In the genomic region with DNA sequence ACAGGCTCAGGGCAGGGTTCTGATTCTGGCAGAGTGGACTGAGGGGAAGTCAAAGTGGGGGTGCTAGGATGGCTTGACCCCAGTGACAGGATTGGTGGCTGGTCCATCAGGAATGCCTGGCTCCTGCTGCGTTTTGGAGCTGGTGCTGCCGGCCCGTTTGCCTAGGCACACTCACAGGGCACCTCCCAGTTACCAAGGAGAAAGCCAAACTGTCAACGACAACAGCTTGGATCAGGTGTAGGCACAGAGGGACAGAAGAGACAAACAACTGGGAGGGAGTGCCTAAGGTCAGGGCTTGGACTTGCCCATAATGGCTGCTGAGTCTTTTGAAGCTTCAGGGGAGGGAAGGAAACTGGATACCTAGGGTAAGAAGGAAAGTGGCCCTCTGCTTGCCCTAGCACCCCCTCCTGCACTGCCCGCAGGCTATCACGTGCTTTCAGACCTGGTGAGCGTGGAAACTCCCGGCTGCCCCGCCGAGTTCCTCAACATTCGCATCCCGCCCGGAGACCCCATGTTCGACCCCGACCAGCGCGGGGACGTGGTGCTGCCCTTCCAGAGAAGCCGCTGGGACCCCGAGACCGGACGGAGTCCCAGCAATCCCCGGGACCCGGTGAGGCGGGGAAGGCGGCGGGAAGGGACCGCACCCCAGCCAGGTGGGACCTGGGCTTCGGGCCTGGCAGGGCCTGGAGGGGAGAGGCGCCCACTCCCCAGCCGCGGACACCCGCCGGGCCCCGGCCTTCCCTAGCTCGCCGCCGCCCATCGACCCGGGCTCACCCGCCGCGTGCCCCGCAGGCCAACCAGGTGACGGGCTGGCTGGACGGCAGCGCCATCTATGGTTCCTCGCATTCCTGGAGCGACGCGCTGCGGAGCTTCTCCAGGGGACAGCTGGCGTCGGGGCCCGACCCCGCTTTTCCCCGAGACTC, we compare ENCODE assay signal across 10 cellular contexts. TPM values are rescaled to one million over a fixed set of nuclear protein-coding genes. Genes with fewer than 3 reads are reported as not detected.
DNase-seq lines count a peak whose midpoint lies in the region; ATAC-seq, FAIRE-seq and TF ChIP-seq lines count a peak whose summit lies in the region.
"Had no signal": no experiment of that assay in that cellular context is flagged by ENCODE, and none has a peak within 500 bp of the region (broad histone marks: within the 10 kb centered on the region; RNA-seq: fewer than 3 reads in every experiment).

No MANE protein-coding gene starts in this region.

- no peak overlapping the region for H3K4me3 ChIP-seq in HFF-Myc (replicated peaks; ENCODE audit: low read depth, low read length)
- peak overlapping the region; percentile 7; the same call in 1 of the 2 replicates for H3K4me3 ChIP-seq in iPS DF 6.9 (ENCODE audit: low read length)
- peak overlapping the region in 1 of 2 donors; percentile 14 for H3K4me3 ChIP-seq in small intestine (ENCODE audit: low read depth in 1 of 2, low read length in 2 of 2)
- H3K4me3 ChIP-seq in tibial artery: no peak overlapping the region

- peaks cover 49% of the 10 kb centered on the region for H3K27me3 Mint-ChIP-seq in activated CD8-positive, alpha-beta T cell treated with anti-CD3 and anti-CD28 coated beads, Interleukin-2, amount 10 ng/mL, durations not matched to agents 7 days and 5 days (ENCODE audit: low read depth)

- peak overlapping the region; percentile 13 for H3K4me3 Mint-ChIP-seq in activated CD8-positive, alpha-beta T cell treated with anti-CD3 and anti-CD28 coated beads, Interleukin-2, amount 10 ng/mL, durations not matched to agents 7 days and 5 days

- POLR2A ChIA-PET in activated CD8-positive, alpha-beta T cell treated with anti-CD3 and anti-CD28 coated beads, Interleukin-2, amount 10 ng/mL, durations not matched to agents 7 days and 5 days (lab: Charles Lee): no interaction called here

- no peaks in the 10 kb centered on the region for H3K9me3 ChIP-seq in iPS DF 6.9 (ENCODE audit: control insufficient read depth, insufficient read depth, low read length)
- H3K9me3 ChIP-seq in small intestine (ENCODE audit: control insufficient read depth, low read depth): no peaks in the 10 kb centered on the region
- no peaks in the 10 kb centered on the region for H3K9me3 ChIP-seq in tibial artery

- H3K4me1 Mint-ChIP-seq in activated CD8-positive, alpha-beta T cell treated with anti-CD3 and anti-CD28 coated beads, Interleukin-2, amount 10 ng/mL, durations not matched to agents 7 days and 5 days (ENCODE audit: low read depth): peaks cover 7% of the 10 kb centered on the region

- FAIRE-seq in small intestine (lab: Jason Lieb, UNC): no peak

- H3K27ac ChIP-seq in iPS DF 6.9 (ENCODE audit: low read length) (no peak overlapping the region), small intestine (ENCODE audit: low read depth in 1 of 2, low read length in 1 of 2) (no peak overlapping the region), tibial artery (no peak overlapping the region)

- no peaks in the 10 kb centered on the region for H3K36me3 ChIP-seq in iPS DF 6.9 (ENCODE audit: control insufficient read depth, insufficient read depth, low read length)
- H3K36me3 ChIP-seq in small intestine (ENCODE audit: control insufficient read depth in 2 of 2, insufficient read depth in 2 of 2, low read length in 2 of 2): no peaks in the 10 kb centered on the region
- H3K36me3 ChIP-seq in tibial artery: no peaks in the 10 kb centered on the region

- DNase-seq in HFF-Myc (ENCODE audit: extremely low read depth, low read depth) (no peak), iPS DF 6.9 (ENCODE audit: low read depth, low spot score) (no peak), small intestine (peak; percentile 35), OCI-M2 (lab: John Stamatoyannopoulos, UW; ENCODE audit: unreplicated experiment) (no peak), tibial artery (no peak)
- no peak for DNase-seq in activated CD8-positive, alpha-beta T cell treated with anti-CD3 and anti-CD28 coated beads, Interleukin-2, amount 10 ng/mL, durations not matched to agents 7 days and 5 days
- DNase-seq: central memory CD4-positive, alpha-beta T cell; NCI-H1694 treated with DMSO at 0.1 percent for 48 hours had no signal

- peak; percentile 37 for ATAC-seq in activated CD8-positive, alpha-beta T cell treated with anti-CD3 and anti-CD28 coated beads, Interleukin-2, amount 10 ng/mL, durations not matched to agents 7 days and 5 days
- ATAC-seq in GM19328 (IDR thresholded peaks at IDR 0.05; ENCODE audit: unreplicated experiment): no peak

- peak; percentile 5 for TF ChIP-seq CTCF in HFF-Myc (IDR thresholded peaks at IDR 0.05; ENCODE audit: low read depth, low read length, missing control alignments)
- TF ChIP-seq CTCF in tibial artery (IDR thresholded peaks at IDR 0.05): no peak

- H3K4me1 ChIP-seq in iPS DF 6.9 (ENCODE audit: control insufficient read depth, insufficient read depth, low read length): no peaks in the 10 kb centered on the region
- H3K4me1 ChIP-seq in small intestine (ENCODE audit: control insufficient read depth in 2 of 2, insufficient read depth in 1 of 2, low read depth in 1 of 2, low read length in 1 of 2): peaks cover 0 to 2% of the 10 kb centered on the region in 2 donors
- H3K4me1 ChIP-seq in tibial artery: peaks cover 0 to 9% (median 5%) of the 10 kb centered on the region in 4 donors

- no CpG with 5 or more reads among the region's 57 CpGs for WGBS in iPS DF 6.9 (ENCODE audit: insufficient coverage, insufficient read length)
- WGBS in small intestine, 3 donors: 5 to 8% (median 7%) methylated on average over 39 to 57 of the region's 57 CpGs

- CTCF ChIA-PET in activated CD8-positive, alpha-beta T cell treated with anti-CD3 and anti-CD28 coated beads, Interleukin-2, amount 10 ng/mL, durations not matched to agents 7 days and 5 days (lab: Charles Lee): interaction anchor here (1.1 to 1.7 kb wide), 2 partner anchors 8 to 33 kb away, joined by 3 to 4 read pairs; no protein-coding TSS in a partner anchor

- no peaks in the 10 kb centered on the region for H3K36me3 Mint-ChIP-seq in activated CD8-positive, alpha-beta T cell treated with anti-CD3 and anti-CD28 coated beads, Interleukin-2, amount 10 ng/mL, durations not matched to agents 7 days and 5 days (ENCODE audit: low read depth)

- peaks cover 60% of the 10 kb centered on the region for H3K27me3 ChIP-seq in iPS DF 6.9 (ENCODE audit: control insufficient read depth, insufficient read depth, low read length)
- H3K27me3 ChIP-seq in small intestine (ENCODE audit: control insufficient read depth in 2 of 2, insufficient read depth in 2 of 2, low read length in 2 of 2): peaks cover 0 to 18% of the 10 kb centered on the region in 2 donors
- peaks cover 0 to 76% of the 10 kb centered on the region in 2 donors for H3K27me3 ChIP-seq in tibial artery

- no peaks in the 10 kb centered on the region for H3K9me3 Mint-ChIP-seq in activated CD8-positive, alpha-beta T cell treated with anti-CD3 and anti-CD28 coated beads, Interleukin-2, amount 10 ng/mL, durations not matched to agents 7 days and 5 days (ENCODE audit: insufficient read depth)

- no peak overlapping the region for H3K27ac Mint-ChIP-seq in activated CD8-positive, alpha-beta T cell treated with anti-CD3 and anti-CD28 coated beads, Interleukin-2, amount 10 ng/mL, durations not matched to agents 7 days and 5 days

- intact Hi-C loops in tibial artery (cut with DNase I; ENCODE audit: low total_unique reads): no loop called here

RNA-seq across cellular contexts. Expression of a gene that starts 5.1 kb away (rescaled TPM):
- total RNA-seq in activated CD8-positive, alpha-beta T cell treated with anti-CD3 and anti-CD28 coated beads, Interleukin-2, amount 10 ng/mL, durations not matched to agents 7 days and 5 days: not detected
- under 1 TPM in 2 of 3 donors, not detected in 1; 0.33 to 0.67 TPM for polyA plus RNA-seq in small intestine
- total RNA-seq: lung microvascular endothelial cell had no signal

RNA-seq across cellular contexts. Expression of a gene that starts 5.3 kb away (rescaled TPM):
- not detected for total RNA-seq in activated CD8-positive, alpha-beta T cell treated with anti-CD3 and anti-CD28 coated beads, Interleukin-2, amount 10 ng/mL, durations not matched to agents 7 days and 5 days
- under 1 TPM; 0.27 to 0.89 (median 0.48) TPM for polyA plus RNA-seq in small intestine
- total RNA-seq: lung microvascular endothelial cell had no signal

RNA-seq across cellular contexts. Expression of a gene that starts 20.8 kb away (rescaled TPM):
- not detected for total RNA-seq in activated CD8-positive, alpha-beta T cell treated with anti-CD3 and anti-CD28 coated beads, Interleukin-2, amount 10 ng/mL, durations not matched to agents 7 days and 5 days
- 1 to 10 TPM in 1 of 3 donors, not detected in 2; 7.5 TPM for polyA plus RNA-seq in small intestine
- total RNA-seq: lung microvascular endothelial cell had no signal

RNA-seq across cellular contexts. Expression of a gene that starts 21.0 kb away (rescaled TPM):
- not detected for total RNA-seq in activated CD8-positive, alpha-beta T cell treated with anti-CD3 and anti-CD28 coated beads, Interleukin-2, amount 10 ng/mL, durations not matched to agents 7 days and 5 days
- polyA plus RNA-seq in small intestine: 1 to 10 TPM in 1 of 3 donors, not detected in 2; 8.7 TPM
- total RNA-seq: lung microvascular endothelial cell had no signal

RNA-seq across cellular contexts. Expression of a gene that starts 52.8 kb away (rescaled TPM):
- 1 to 10 TPM in 1 of 2 experiments, under 1 TPM in 1; 0.57 to 1.3 TPM for total RNA-seq in activated CD8-positive, alpha-beta T cell treated with anti-CD3 and anti-CD28 coated beads, Interleukin-2, amount 10 ng/mL, durations not matched to agents 7 days and 5 days
- 10 to 100 TPM in 2 of 3 donors, 1 to 10 TPM in 1; 9.5 to 25.0 (median 11.3) TPM for polyA plus RNA-seq in small intestine
